In genomic region chr17:80729016-80729415, GRCh38 we compare ENCODE assay signal across 21 cellular contexts.
DNase-seq lines count a peak whose midpoint lies in the region; ATAC-seq, FAIRE-seq and TF ChIP-seq lines count a peak whose summit lies in the region.
"Had no signal": no experiment of that assay in that cellular context is flagged by ENCODE, and none has a peak within 500 bp of the region (broad histone marks: within the 10 kb centered on the region; RNA-seq: fewer than 3 reads in every experiment).

No MANE protein-coding gene starts in this region.

- peak overlapping the region; percentile 3 for H3K4ac ChIP-seq in IMR-90 (ENCODE audit: low read depth, low read length)

- no peak for ATAC-seq in A549
- ATAC-seq in IMR-90 (ENCODE audit: low read depth) = no peak
- no peak for ATAC-seq in HG03571 (IDR thresholded peaks at IDR 0.05; ENCODE audit: unreplicated experiment)
- ATAC-seq: HCT116, HepG2 had no signal

- DNase-seq in A549 (ENCODE audit: low read depth in 1 of 2, low spot score in 1 of 2) = no peak
- no peak for DNase-seq in IMR-90
- no peak for DNase-seq in astrocyte (ENCODE audit: low read depth)
- DNase-seq in mesothelial cell of epicardium (ENCODE audit: low spot score in 2 of 2, unreplicated experiment in 2 of 2) = no peak
- DNase-seq in NCI-H748 (lab: John Stamatoyannopoulos, UW; ENCODE audit: unreplicated experiment) = no peak
- no peak for DNase-seq in GM10248 (ENCODE audit: extremely low spot score)
- DNase-seq: ACHN; AML-193; CD4-positive, CD25-positive, alpha-beta regulatory T cell; DMS53; Kasumi-1; MM.1S; NCI-H1694 treated with DMSO at 0.1 percent for 48 hours; NCI-H226; NCI-H526 treated with DMSO at 0.1 percent for 48 hours; NK-92 treated with Interleukin-12 subunit alpha and Interleukin-12 subunit beta, amount 100 ng/mL, for 24 hours; RPMI8226; SIG-M5 had no signal

- H3K4me1 Mint-ChIP-seq in astrocyte (ENCODE audit: low read depth, unreplicated experiment) = peaks cover 23% of the 10 kb centered on the region
- peaks cover 56% of the 10 kb centered on the region for H3K4me1 Mint-ChIP-seq in mesothelial cell of epicardium

- peak overlapping the region; percentile 30; the same call in 1 of the 2 replicates for H3K14ac ChIP-seq in IMR-90 (replicated peaks; ENCODE audit: low read depth, low read length)

- H3K4me3 Mint-ChIP-seq in astrocyte (ENCODE audit: unreplicated experiment) = peak overlapping the region; percentile 11
- H3K4me3 Mint-ChIP-seq in mesothelial cell of epicardium = no peak overlapping the region

- dilution Hi-C loops in IMR-90 (cut with HindIII; ENCODE audit: low sequenced_read_pairs, unreplicated experiment) = no loop called here

- H3K27me3 ChIP-seq in IMR-90 (ENCODE audit: control insufficient read depth, insufficient read depth, low read length) (no peaks in the 10 kb centered on the region), astrocyte (ENCODE audit: insufficient read depth, low read length) (no peaks in the 10 kb centered on the region)

- H3K79me1 ChIP-seq in IMR-90 (ENCODE audit: low read depth in 1 of 2, low read length in 2 of 2) = peaks cover 29 to 67% of the 10 kb centered on the region in 2 experiments

- no peak overlapping the region for H2BK5ac ChIP-seq in IMR-90 (ENCODE audit: low read depth, low read length, poor library complexity, severe bottlenecking)

- H2AK5ac ChIP-seq in IMR-90 (ENCODE audit: low read depth, low read length) = peak overlapping the region; percentile 9; the same call in 1 of the 2 replicates

- peak overlapping the region; percentile 28; the same call in 1 of the 2 replicates for H3K9ac ChIP-seq in IMR-90 (ENCODE audit: low read depth, low read length)
- H3K9ac ChIP-seq in astrocyte (ENCODE audit: low read length) = no peak overlapping the region

- H3K4me2 ChIP-seq in A549 = no peak overlapping the region
- no peak overlapping the region; the same call in 1 of the 2 replicates for H3K4me2 ChIP-seq in IMR-90 (ENCODE audit: low read depth, low read length)
- no peak overlapping the region for H3K4me2 ChIP-seq in astrocyte (ENCODE audit: low read length)

- peaks cover 16% of the 10 kb centered on the region for H3K4me1 ChIP-seq in A549
- peaks cover 25% of the 10 kb centered on the region for H3K4me1 ChIP-seq in IMR-90 (ENCODE audit: control insufficient read depth, insufficient read depth, low read length)
- H3K4me1 ChIP-seq in astrocyte (ENCODE audit: insufficient read depth, low read length) = peaks cover 21% of the 10 kb centered on the region

- BruUV-seq in IMR-90 (replicated peaks; lab: Mats Ljungman, UMichigan) = no TSS peak

- H3K9me3 Mint-ChIP-seq in astrocyte (ENCODE audit: unreplicated experiment) = no peaks in the 10 kb centered on the region
- H3K9me3 Mint-ChIP-seq in mesothelial cell of epicardium = peaks cover 1% of the 10 kb centered on the region

- H3K18ac ChIP-seq in IMR-90 (ENCODE audit: low read depth, low read length) = no peak overlapping the region

- peak; percentile 32 for FAIRE-seq in A549 (lab: Jason Lieb, UNC)
- no peak for FAIRE-seq in astrocyte (lab: Jason Lieb, UNC)

- no peaks in the 10 kb centered on the region for H4K20me1 ChIP-seq in IMR-90 (ENCODE audit: insufficient read depth, low read length)
- H4K20me1 ChIP-seq in astrocyte (ENCODE audit: insufficient read depth, low read length) = no peaks in the 10 kb centered on the region

- H3K27me3 Mint-ChIP-seq in astrocyte (ENCODE audit: low read depth, unreplicated experiment) = no peaks in the 10 kb centered on the region
- no peaks in the 10 kb centered on the region for H3K27me3 Mint-ChIP-seq in mesothelial cell of epicardium (ENCODE audit: low read depth)
- H3K27me3 Mint-ChIP-seq: CD4-positive, CD25-positive, alpha-beta regulatory T cell had no signal

- no peak for TF ChIP-seq EP300 in A549 (IDR thresholded peaks at IDR 0.05)

- H3K23ac ChIP-seq in IMR-90 (ENCODE audit: low read depth, low read length) = peak overlapping the region; percentile 18; the same call in 1 of the 2 replicates

- H3K4me3 ChIP-seq in A549 = no peak overlapping the region
- H3K4me3 ChIP-seq in IMR-90 (ENCODE audit: insufficient read depth, low read depth, low read length) = no peak overlapping the region
- no peak overlapping the region for H3K4me3 ChIP-seq in astrocyte (ENCODE audit: insufficient read depth, low read depth, low read length)

- peaks cover 27% of the 10 kb centered on the region for H3K9me1 ChIP-seq in IMR-90 (ENCODE audit: insufficient read depth, low read length)

- peak overlapping the region; percentile 0; the same call in 1 of the 3 replicates for H2BK15ac ChIP-seq in IMR-90 (ENCODE audit: low read depth, low read length)

- 88% methylated on average over 7 of the region's 7 CpGs for WGBS in A549 (ENCODE audit: missing lambda C conversion rate)
- WGBS in IMR-90 (ENCODE audit: extremely low coverage in 2 of 2, insufficient read length in 1 of 2), 2 experiments = no CpG with 5 or more reads among the region's 7 CpGs

- 0 out of 2 replicates have a peak overlapping the region, but pooled peaks have one; percentile 4 for H2BK120ac ChIP-seq in IMR-90 (ENCODE audit: low read depth, low read length)

- H3K27ac ChIP-seq in A549 (no peak overlapping the region), IMR-90 (ENCODE audit: insufficient read depth, low read length) (no peak overlapping the region), astrocyte (ENCODE audit: low read depth, low read length) (no peak overlapping the region)

- TF ChIP-seq RAD21 in A549 (conservative IDR thresholded peaks at IDR 0.05 in 1 of 2, IDR thresholded peaks at IDR 0.05 in 1 of 2) (no peak), IMR-90 (IDR thresholded peaks at IDR 0.05; ENCODE audit: low read length) (no peak)

- TF ChIP-seq CTCF in A549 (IDR thresholded peaks at IDR 0.05) (no peak), IMR-90 (conservative IDR thresholded peaks at IDR 0.05; ENCODE audit: low read depth, low read length) (no peak), astrocyte (IDR thresholded peaks at IDR 0.05; ENCODE audit: insufficient read depth, low read depth, low read length) (no peak), mesothelial cell of epicardium (IDR thresholded peaks at IDR 0.05; ENCODE audit: unreplicated experiment) (no peak), GM10248 (IDR thresholded peaks at IDR 0.05; ENCODE audit: control extremely low read depth, extremely low read depth, low read depth, missing control alignments) (no peak)

- no peak overlapping the region for H3K56ac ChIP-seq in IMR-90 (ENCODE audit: extremely low read depth, insufficient read depth, low read length)

- H4K5ac ChIP-seq in IMR-90 (ENCODE audit: low read depth, low read length) = no peak overlapping the region

- intact Hi-C loops in IMR-90 (cut with micrococcal nuclease) = no loop called here

- no peak overlapping the region for H4K91ac ChIP-seq in IMR-90 (ENCODE audit: insufficient read depth, low read depth, low read length)

- H2AK9ac ChIP-seq in IMR-90 (replicated peaks; ENCODE audit: low read depth, low read length, poor library complexity) = no peak overlapping the region

- CTCF ChIA-PET in A549 (lab: Yijun Ruan, JAX) = interaction anchor here (0.6 to 0.9 kb wide), 2 partner anchors 153 to 413 kb away, joined by 3 to 5 read pairs; no protein-coding TSS in a partner anchor
- CTCF ChIA-PET in IMR-90 (lab: Yijun Ruan, JAX) = interaction anchor here (1.0 kb wide), 1 partner anchor 53 kb away, joined by 3 read pairs; no protein-coding TSS in a partner anchor
- CTCF ChIA-PET in GM10248 (lab: Yijun Ruan, JAX) = interaction anchor here (0.6 kb wide), 1 partner anchor 170 kb away, joined by 4 read pairs; no protein-coding TSS in a partner anchor

- H3K36me3 Mint-ChIP-seq in astrocyte (ENCODE audit: low read depth, unreplicated experiment) (peaks cover 6% of the 10 kb centered on the region), mesothelial cell of epicardium (peaks cover 3% of the 10 kb centered on the region)

- H3K9me3 ChIP-seq in A549 (no peaks in the 10 kb centered on the region), IMR-90 (ENCODE audit: control insufficient read depth, insufficient read depth, low read length) (no peaks in the 10 kb centered on the region), astrocyte (ENCODE audit: insufficient read depth, low read depth, low read length) (no peaks in the 10 kb centered on the region)

- in situ Hi-C loops in IMR-90 (cut with MboI; ENCODE audit: low sequenced_read_pairs) = no loop called here

- no peak overlapping the region for H2AFZ ChIP-seq in IMR-90 (replicated peaks; ENCODE audit: low read length, poor library complexity)
- H2AFZ ChIP-seq in astrocyte (ENCODE audit: low read depth, low read length) = no peak overlapping the region

- peak overlapping the region; percentile 15 to 29; a peak in 2 of 4 replicates for H4K8ac ChIP-seq in IMR-90 (ENCODE audit: low read depth in 2 of 2, low read length in 2 of 2)

- H3K27ac Mint-ChIP-seq in astrocyte (ENCODE audit: unreplicated experiment) (no peak overlapping the region), mesothelial cell of epicardium (peak overlapping the region; percentile 63)

- H2BK20ac ChIP-seq in IMR-90 (ENCODE audit: low read depth, low read length) = no peak overlapping the region; the same call in 1 of the 2 replicates

- H3K36me3 ChIP-seq in IMR-90 (ENCODE audit: control insufficient read depth, insufficient read depth, low read length) (no peaks in the 10 kb centered on the region), astrocyte (ENCODE audit: insufficient read depth, low read length) (no peaks in the 10 kb centered on the region)

- POLR2A ChIA-PET in A549 (lab: Yijun Ruan, JAX) = no interaction called here
- POLR2A ChIA-PET in IMR-90 (lab: Charles Lee; ENCODE audit: unreplicated experiment) = no interaction called here
- POLR2A ChIA-PET in GM10248 (lab: Yijun Ruan, JAX) = no interaction called here

- peaks cover 21% of the 10 kb centered on the region for H3K79me2 ChIP-seq in astrocyte (ENCODE audit: insufficient read depth, low read length)

- TF ChIP-seq POLR2A in A549 (IDR thresholded peaks at IDR 0.05; ENCODE audit: low read length) (no peak), IMR-90 (IDR thresholded peaks at IDR 0.05; ENCODE audit: low read depth, low read length) (no peak)

TF ChIP-seq in A549, 52 proteins besides CTCF, POLR2A, EP300 and RAD21 (continues in another document):
- TF ChIP-seq HDAC2 (IDR thresholded peaks at IDR 0.05) (no peak), JUNB (IDR thresholded peaks at IDR 0.05) (no peak), KDM1A (IDR thresholded peaks at IDR 0.05; ENCODE audit: low read depth) (no peak), ESRRA (IDR thresholded peaks at IDR 0.05; ENCODE audit: borderline replicate concordance, low read length) (no peak), CEBPB (IDR thresholded peaks at IDR 0.05) (no peak), EHMT2 (IDR thresholded peaks at IDR 0.05; ENCODE audit: low read depth) (no peak)

TF ChIP-seq in IMR-90, 13 proteins besides CTCF, POLR2A, EP300 and RAD21 (continues in another document):
- TF ChIP-seq FOS (IDR thresholded peaks at IDR 0.05; ENCODE audit: low read depth, low read length) = no peak
- no peak for TF ChIP-seq MAFK (IDR thresholded peaks at IDR 0.05; ENCODE audit: low read depth, low read length)
- no peak for TF ChIP-seq CHD1 (IDR thresholded peaks at IDR 0.05; ENCODE audit: low read depth, low read length)
